Comparison of ENCODE assay signal across 22 cellular contexts in the genomic region with DNA sequence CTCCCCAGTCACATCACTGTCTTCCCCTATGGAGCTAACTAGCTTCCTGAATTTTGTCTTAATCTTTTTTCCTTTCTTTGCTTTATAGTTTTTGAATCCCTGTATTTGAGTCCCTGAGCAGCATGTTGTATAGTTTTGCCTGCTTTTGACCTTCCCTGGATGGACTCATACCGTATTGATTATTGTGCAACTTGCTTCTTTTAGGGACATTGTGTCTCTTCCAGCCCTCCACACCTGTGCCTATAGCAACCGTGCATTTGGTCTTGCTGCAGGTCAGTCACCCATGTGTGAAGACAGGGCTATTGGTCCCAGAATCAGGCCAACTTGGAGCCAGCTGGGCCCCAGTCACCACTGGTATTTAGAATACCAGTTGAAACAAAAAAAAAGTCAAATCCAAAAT.
"Had no signal": no experiment of that assay in that cellular context is flagged by ENCODE, and none has a peak within 500 bp of the region (broad histone marks: within the 10 kb centered on the region; RNA-seq: fewer than 3 reads in every experiment).

No MANE protein-coding gene starts in this region.

- H3K36me3 ChIP-seq: esophagus squamous epithelium, gastrocnemius medialis, heart right ventricle, left ventricle myocardium inferior, lower lobe of right lung had no signal

- H3K27ac ChIP-seq: coronary artery, dorsolateral prefrontal cortex, epithelial cell of prostate, esophagus squamous epithelium, gastrocnemius medialis, heart right ventricle, left ventricle myocardium inferior, lower lobe of right lung had no signal

- H3K27me3 ChIP-seq: dorsolateral prefrontal cortex, esophagus squamous epithelium, gastrocnemius medialis had no signal

- H3K4me3 ChIP-seq: coronary artery, dorsolateral prefrontal cortex, esophagus squamous epithelium, gastrocnemius medialis, heart right ventricle, left ventricle myocardium inferior, lower lobe of right lung, mucosa of descending colon had no signal

- ATAC-seq: effector memory CD8-positive, alpha-beta T cell; gastrocnemius medialis; heart right ventricle; left cardiac atrium; lower lobe of right lung; mucosa of descending colon had no signal

- H3K4me1 ChIP-seq: esophagus squamous epithelium, gastrocnemius medialis, heart right ventricle, left ventricle myocardium inferior, lower lobe of right lung had no signal

- DNase-seq: dermis blood vessel endothelial cell; dorsolateral prefrontal cortex; effector CD8-positive, alpha-beta T cell; effector memory CD8-positive, alpha-beta T cell; endodermal cell; erythroblast; esophagus squamous epithelium; foreskin fibroblast; foreskin melanocyte; gastrocnemius medialis; glutamatergic neuron; head of caudate nucleus; heart right ventricle; hippocampal formation; left cardiac atrium; left ventricle myocardium inferior; lower lobe of right lung; mesenchymal stem cell; mucosa of descending colon; naive B cell had no signal

- H3K9me3 ChIP-seq: gastrocnemius medialis, lower lobe of right lung, mucosa of descending colon had no signal
